In the genomic region with DNA sequence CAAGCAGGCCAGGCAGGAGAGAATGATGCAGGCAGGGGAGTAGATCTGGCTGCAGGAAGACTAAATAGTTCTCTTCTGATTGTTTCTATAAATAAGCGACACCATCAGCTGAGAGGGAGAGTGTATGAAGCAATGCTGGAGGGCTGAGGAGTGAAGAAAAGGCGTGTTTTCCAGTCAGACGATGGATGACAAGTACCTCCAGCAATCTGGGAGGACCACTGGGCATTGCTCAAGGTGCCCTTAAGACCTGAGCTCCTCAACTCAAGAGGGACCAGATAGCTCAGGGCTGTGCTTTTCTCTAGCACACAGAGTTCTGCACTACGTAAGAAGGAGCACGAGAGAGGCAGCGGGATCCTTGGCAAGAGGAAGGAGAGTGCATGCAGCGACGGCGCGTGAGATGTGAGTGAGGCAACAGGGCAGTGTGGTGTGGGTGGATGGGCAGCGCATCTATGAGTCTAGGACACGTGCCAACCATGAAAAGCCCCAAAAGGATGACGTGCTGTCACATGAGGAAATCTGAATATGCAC, we compare ENCODE assay signal across 9 cellular contexts. TPM values are rescaled to one million over a fixed set of nuclear protein-coding genes. Genes with fewer than 3 reads are reported as not detected.
DNase-seq lines count a peak whose midpoint lies in the region; ATAC-seq and TF ChIP-seq lines count a peak whose summit lies in the region.
"Had no signal": no experiment of that assay in that cellular context is flagged by ENCODE, and none has a peak within 500 bp of the region (broad histone marks: within the 10 kb centered on the region; RNA-seq: fewer than 3 reads in every experiment).

No MANE protein-coding gene starts in this region.

- peaks cover 7 to 8% of the 10 kb centered on the region in 2 donors for H3K36me3 ChIP-seq in lung (ENCODE audit: control insufficient read depth in 2 of 2, insufficient read depth in 2 of 2, low read length in 2 of 2)
- H3K36me3 ChIP-seq in tibial nerve, result peaks cover 0 to 62% (median 0%) of the 10 kb centered on the region in 3 donors

- DNase-seq in activated naive CD8-positive, alpha-beta T cell treated with anti-CD3 and anti-CD28 coated beads, Interleukin-2, amount 10 ng/mL, durations not matched to agents 7 days and 5 days, result peak; percentile 15
- DNase-seq in activated naive CD8-positive, alpha-beta T cell treated with anti-CD3 and anti-CD28 coated beads for 36 hours, result no peak
- DNase-seq in lung (ENCODE audit: low spot score) (peak; percentile 48), tibial nerve (ENCODE audit: low spot score in 2 of 2) (peak; percentile 58 to 80), NCI-H748 treated with DMSO at 0.1 percent for 48 hours (lab: John Stamatoyannopoulos, UW) (no peak), germinal center (ENCODE audit: low spot score) (no peak), activated gamma-delta T cell treated with Interleukin-2 at 50 U/mL for 16 hours (no peak)
- DNase-seq: RPMI8226 had no signal

- H3K27ac Mint-ChIP-seq in activated naive CD8-positive, alpha-beta T cell treated with anti-CD3 and anti-CD28 coated beads, Interleukin-2, amount 10 ng/mL, durations not matched to agents 7 days and 5 days, result no peak overlapping the region
- H3K27ac Mint-ChIP-seq in activated naive CD8-positive, alpha-beta T cell treated with anti-CD3 and anti-CD28 coated beads for 36 hours, result no peak overlapping the region
- H3K27ac Mint-ChIP-seq in dendritic cell treated with granulocyte-macrophage colony-stimulating factor and Interleukin-4, amounts not matched to agents 40 ng/mL and 50 ng/mL, for 4 days, result peak overlapping the region; percentile 91

- intact Hi-C loops in dendritic cell treated with granulocyte-macrophage colony-stimulating factor and Interleukin-4, amounts not matched to agents 40 ng/mL and 50 ng/mL, for 4 days (cut with micrococcal nuclease), result loop anchor here (5.0 kb wide), 1 partner anchor 37 kb away; a partner anchor contains a TSS

- peaks cover 0 to 4% of the 10 kb centered on the region in 2 donors for H3K4me1 ChIP-seq in lung (ENCODE audit: control insufficient read depth in 2 of 2, insufficient read depth in 2 of 2, low read length in 2 of 2)
- H3K4me1 ChIP-seq in tibial nerve, result peaks cover 0 to 8% (median 0%) of the 10 kb centered on the region in 4 donors

- H3K27me3 Mint-ChIP-seq in activated naive CD8-positive, alpha-beta T cell treated with anti-CD3 and anti-CD28 coated beads, Interleukin-2, amount 10 ng/mL, durations not matched to agents 7 days and 5 days, result no peaks in the 10 kb centered on the region
- no peaks in the 10 kb centered on the region for H3K27me3 Mint-ChIP-seq in activated naive CD8-positive, alpha-beta T cell treated with anti-CD3 and anti-CD28 coated beads for 36 hours
- H3K27me3 Mint-ChIP-seq in dendritic cell treated with granulocyte-macrophage colony-stimulating factor and Interleukin-4, amounts not matched to agents 40 ng/mL and 50 ng/mL, for 4 days, result no peaks in the 10 kb centered on the region

- peak; percentile 87 to 90 for TF ChIP-seq EP300 in tibial nerve (IDR thresholded peaks at IDR 0.05)

- H3K4me3 ChIP-seq in lung (no peak overlapping the region), tibial nerve (no peak overlapping the region)

- H3K27me3 ChIP-seq in lung (ENCODE audit: control insufficient read depth, insufficient read depth) (no peaks in the 10 kb centered on the region), tibial nerve (no peaks in the 10 kb centered on the region)

- no peak for TF ChIP-seq POLR2A in tibial nerve (IDR thresholded peaks at IDR 0.05)

- peaks cover 5% of the 10 kb centered on the region for H3K4me1 Mint-ChIP-seq in activated naive CD8-positive, alpha-beta T cell treated with anti-CD3 and anti-CD28 coated beads, Interleukin-2, amount 10 ng/mL, durations not matched to agents 7 days and 5 days
- peaks cover 5% of the 10 kb centered on the region for H3K4me1 Mint-ChIP-seq in activated naive CD8-positive, alpha-beta T cell treated with anti-CD3 and anti-CD28 coated beads for 36 hours
- peaks cover 41% of the 10 kb centered on the region for H3K4me1 Mint-ChIP-seq in dendritic cell treated with granulocyte-macrophage colony-stimulating factor and Interleukin-4, amounts not matched to agents 40 ng/mL and 50 ng/mL, for 4 days (ENCODE audit: low read depth)

- 51 to 77% methylated on average over 13 of the region's 13 CpGs for WGBS in lung, 2 donors
- 71 to 75% methylated on average over 13 of the region's 13 CpGs for WGBS in tibial nerve, 2 donors

- no peaks in the 10 kb centered on the region for H3K9me3 Mint-ChIP-seq in activated naive CD8-positive, alpha-beta T cell treated with anti-CD3 and anti-CD28 coated beads, Interleukin-2, amount 10 ng/mL, durations not matched to agents 7 days and 5 days
- H3K9me3 Mint-ChIP-seq in activated naive CD8-positive, alpha-beta T cell treated with anti-CD3 and anti-CD28 coated beads for 36 hours, result no peaks in the 10 kb centered on the region
- no peaks in the 10 kb centered on the region for H3K9me3 Mint-ChIP-seq in dendritic cell treated with granulocyte-macrophage colony-stimulating factor and Interleukin-4, amounts not matched to agents 40 ng/mL and 50 ng/mL, for 4 days

- H3K4me3 Mint-ChIP-seq in activated naive CD8-positive, alpha-beta T cell treated with anti-CD3 and anti-CD28 coated beads, Interleukin-2, amount 10 ng/mL, durations not matched to agents 7 days and 5 days, result no peak overlapping the region
- no peak overlapping the region for H3K4me3 Mint-ChIP-seq in activated naive CD8-positive, alpha-beta T cell treated with anti-CD3 and anti-CD28 coated beads for 36 hours
- H3K4me3 Mint-ChIP-seq in dendritic cell treated with granulocyte-macrophage colony-stimulating factor and Interleukin-4, amounts not matched to agents 40 ng/mL and 50 ng/mL, for 4 days, result peak overlapping the region; percentile 37

- POLR2A ChIA-PET in activated naive CD8-positive, alpha-beta T cell treated with anti-CD3 and anti-CD28 coated beads, Interleukin-2, amount 10 ng/mL, durations not matched to agents 7 days and 5 days (lab: Charles Lee), result no interaction called here

- H3K27ac ChIP-seq in lung (ENCODE audit: low read depth in 1 of 2, low read length in 1 of 2) (peak overlapping the region in 1 of 2 donors; percentile 79), tibial nerve (peak overlapping the region in 3 of 4 donors; percentile 26 to 73 (median 31))

- peaks cover 5% of the 10 kb centered on the region for H3K36me3 Mint-ChIP-seq in activated naive CD8-positive, alpha-beta T cell treated with anti-CD3 and anti-CD28 coated beads, Interleukin-2, amount 10 ng/mL, durations not matched to agents 7 days and 5 days
- peaks cover 18% of the 10 kb centered on the region for H3K36me3 Mint-ChIP-seq in activated naive CD8-positive, alpha-beta T cell treated with anti-CD3 and anti-CD28 coated beads for 36 hours
- peaks cover 40% of the 10 kb centered on the region for H3K36me3 Mint-ChIP-seq in dendritic cell treated with granulocyte-macrophage colony-stimulating factor and Interleukin-4, amounts not matched to agents 40 ng/mL and 50 ng/mL, for 4 days (ENCODE audit: low read depth)

- TF ChIP-seq CTCF in lung (IDR thresholded peaks at IDR 0.05; ENCODE audit: control extremely low read depth, extremely low read depth) (no peak), tibial nerve (IDR thresholded peaks at IDR 0.05) (no peak)

- no peaks in the 10 kb centered on the region for H3K9me3 ChIP-seq in lung (ENCODE audit: control insufficient read depth in 2 of 2, insufficient read depth in 1 of 2, low read length in 1 of 2)
- H3K9me3 ChIP-seq in tibial nerve, result no peaks in the 10 kb centered on the region

- ATAC-seq in activated naive CD8-positive, alpha-beta T cell treated with anti-CD3 and anti-CD28 coated beads, Interleukin-2, amount 10 ng/mL, durations not matched to agents 7 days and 5 days (ENCODE audit: low read depth), result no peak
- peak; percentile 15 for ATAC-seq in lung (ENCODE audit: insufficient read depth, low FRiP score)

RNA-seq across cellular contexts. Expression of a gene that starts 36.0 kb away (rescaled TPM):
- total RNA-seq in activated naive CD8-positive, alpha-beta T cell treated with anti-CD3 and anti-CD28 coated beads, Interleukin-2, amount 10 ng/mL, durations not matched to agents 7 days and 5 days, result 100 to 1,000 TPM; 198 TPM
- total RNA-seq in activated naive CD8-positive, alpha-beta T cell treated with anti-CD3 and anti-CD28 coated beads for 36 hours, result 100 to 1,000 TPM; 445 to 490 TPM
- total RNA-seq in lung (100 to 1,000 TPM; 127 to 245 TPM), tibial nerve (100 to 1,000 TPM; 121 to 178 (median 135) TPM)
- polyA plus RNA-seq in lung, result 100 to 1,000 TPM; 104 to 165 TPM

RNA-seq across cellular contexts. Expression of a gene that starts 49.1 kb away (rescaled TPM):
- total RNA-seq in activated naive CD8-positive, alpha-beta T cell treated with anti-CD3 and anti-CD28 coated beads, Interleukin-2, amount 10 ng/mL, durations not matched to agents 7 days and 5 days, result under 1 TPM in 1 of 2 experiments, not detected in 1; 0.20 TPM
- total RNA-seq in activated naive CD8-positive, alpha-beta T cell treated with anti-CD3 and anti-CD28 coated beads for 36 hours, result under 1 TPM; 0.14 to 0.16 TPM
- total RNA-seq in lung (under 1 TPM; 0.55 to 0.68 TPM), tibial nerve (1 to 10 TPM; 2.7 to 9.6 (median 7.0) TPM)
- under 1 TPM in 1 of 2 donors, not detected in 1; 0.30 TPM for polyA plus RNA-seq in lung

Comparison
In these comparisons a context has a peak if more than half of its experiments do, and no peak if none do; other contexts are left out.
1. DNase-seq: peak in activated naive CD8-positive, alpha-beta T cell treated with anti-CD3 and anti-CD28 coated beads, Interleukin-2, amount 10 ng/mL, durations not matched to agents 7 days and 5 days (single experiment), lung (single experiment) and tibial nerve (2 of 2); none in activated naive CD8-positive, alpha-beta T cell treated with anti-CD3 and anti-CD28 coated beads for 36 hours (single experiment), NCI-H748 treated with DMSO at 0.1 percent for 48 hours (single experiment), germinal center (single experiment) and activated gamma-delta T cell treated with Interleukin-2 at 50 U/mL for 16 hours (single experiment).